In genomic region chr1:37477946-37478345, GRCh38 we compare ENCODE assay signal across 8 cellular contexts. TPM values are rescaled to one million over a fixed set of nuclear protein-coding genes. Genes with fewer than 3 reads are reported as not detected.
DNase-seq lines count a peak whose midpoint lies in the region; ATAC-seq and TF ChIP-seq lines count a peak whose summit lies in the region.

No MANE protein-coding gene starts in this region.

- TF ChIP-seq EP300 in sigmoid colon (IDR thresholded peaks at IDR 0.05): no peak

- no peaks in the 10 kb centered on the region for H3K27me3 ChIP-seq in esophagus (ENCODE audit: control insufficient read depth in 1 of 2, insufficient read depth in 2 of 2, low read length in 2 of 2)
- no peaks in the 10 kb centered on the region for H3K27me3 ChIP-seq in sigmoid colon

- DNase-seq in sigmoid colon: no peak
- no peak for DNase-seq in NCI-H146 (lab: John Stamatoyannopoulos, UW)
- DNase-seq in COLO829 (ENCODE audit: low spot score): no peak

- H3K27ac ChIP-seq in esophagus (ENCODE audit: low read depth in 2 of 2, low read length in 1 of 2): peak overlapping the region; percentile 92 to 98
- peak overlapping the region; percentile 94 to 99 (median 96) for H3K27ac ChIP-seq in sigmoid colon

- intact Hi-C loops in sigmoid colon (cut with DNase I): loop anchor here (10.0 kb wide), 1 partner anchor 527 kb away; the partner anchor contains the start of gene FHL3

- H3K4me1 ChIP-seq in esophagus (ENCODE audit: control insufficient read depth in 2 of 2, insufficient read depth in 2 of 2, low read length in 1 of 2): peaks cover 18 to 46% of the 10 kb centered on the region in 2 donors
- H3K4me1 ChIP-seq in sigmoid colon: peaks cover 0 to 70% (median 69%) of the 10 kb centered on the region in 4 donors

- TF ChIP-seq POLR2A in GM19099 (IDR thresholded peaks at IDR 0.05; ENCODE audit: extremely low read depth, insufficient read length, low read depth) (peak; percentile 46), sigmoid colon (IDR thresholded peaks at IDR 0.05) (no peak)

- H3K4me3 ChIP-seq in WI38 (ENCODE audit: low read depth, low read length): peak overlapping the region; percentile 82
- peak overlapping the region; percentile 70 for H3K4me3 ChIP-seq in esophagus (ENCODE audit: low read depth in 1 of 2, low read length in 2 of 2)
- H3K4me3 ChIP-seq in sigmoid colon: peak overlapping the region in 3 of 4 donors; percentile 77 to 93 (median 80)

- H3K9me3 ChIP-seq in esophagus (ENCODE audit: control insufficient read depth in 2 of 2, insufficient read depth in 1 of 2, low read depth in 1 of 2, low read length in 1 of 2) (no peaks in the 10 kb centered on the region), sigmoid colon (no peaks in the 10 kb centered on the region)

- ATAC-seq in GM21825 (IDR thresholded peaks at IDR 0.05; ENCODE audit: unreplicated experiment) (no peak), HG02852 (IDR thresholded peaks at IDR 0.05; ENCODE audit: unreplicated experiment) (no peak)

- H3K36me3 ChIP-seq in esophagus (ENCODE audit: control insufficient read depth in 2 of 2, insufficient read depth in 2 of 2, low read length in 1 of 2): peaks cover 22 to 48% of the 10 kb centered on the region in 2 donors
- peaks cover 9 to 36% (median 29%) of the 10 kb centered on the region in 4 donors for H3K36me3 ChIP-seq in sigmoid colon

- TF ChIP-seq CTCF in WI38 (IDR thresholded peaks at IDR 0.05; ENCODE audit: low read depth, low read length): no peak
- TF ChIP-seq CTCF in sigmoid colon (IDR thresholded peaks at IDR 0.05): no peak

- 59 to 62% methylated on average over 5 of the region's 5 CpGs for WGBS in esophagus, 2 donors
- WGBS in sigmoid colon, 2 donors: 63 to 65% methylated on average over 5 of the region's 5 CpGs

RNA-seq across cellular contexts. Expression of gene ZC3H12A, which starts 3.6 kb away (rescaled TPM):
- 10 to 100 TPM; 17.6 to 25.3 TPM for polyA plus RNA-seq in esophagus
- 10 to 100 TPM in 1 of 4 donors, 1 to 10 TPM in 3; 7.4 to 25.8 (median 8.5) TPM for total RNA-seq in sigmoid colon
- polyA plus RNA-seq in sigmoid colon: 10 to 100 TPM; 14.4 to 72.4 (median 15.3) TPM

RNA-seq across cellular contexts. Expression of gene MEAF6, which starts 36.6 kb away (rescaled TPM):
- polyA plus RNA-seq in esophagus (10 to 100 TPM; 28.8 to 33.9 TPM), sigmoid colon (10 to 100 TPM; 43.0 to 51.6 (median 50.5) TPM)
- 10 to 100 TPM; 64.0 to 84.5 (median 79.9) TPM for total RNA-seq in sigmoid colon
